In the genomic region with DNA sequence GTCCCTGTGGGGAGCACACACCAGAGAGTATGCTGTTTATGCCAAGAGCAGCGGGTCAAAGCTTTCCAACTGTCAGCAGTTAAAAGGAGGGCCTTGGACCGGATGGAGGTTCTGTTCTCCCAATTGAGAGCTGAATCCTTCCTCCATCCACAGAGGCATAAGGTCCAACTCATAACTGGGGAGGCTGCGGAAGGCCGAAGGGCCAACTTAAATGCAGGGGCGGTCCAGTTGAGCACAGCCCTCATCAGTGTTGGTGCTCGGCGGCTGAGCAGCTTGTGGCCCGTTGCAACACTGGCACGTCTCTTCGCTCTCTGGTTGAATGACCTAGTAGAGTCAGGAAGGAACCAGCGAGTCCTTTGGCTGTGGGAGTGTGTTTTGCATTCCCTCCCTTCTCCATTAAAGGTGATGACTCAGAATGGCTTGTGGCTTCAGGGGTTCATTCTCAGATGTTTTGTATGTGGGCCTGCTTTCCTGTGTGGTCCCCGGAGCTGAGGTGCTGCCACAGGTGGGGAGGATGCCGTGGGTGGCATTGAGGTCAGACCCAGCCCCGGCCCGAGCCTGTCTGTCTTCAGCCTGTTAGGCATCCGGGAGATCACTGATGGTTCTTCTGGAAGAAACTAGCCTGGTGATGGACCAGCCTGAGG, we compare ENCODE assay signal across 8 cellular contexts. TPM values are rescaled to one million over a fixed set of nuclear protein-coding genes. Genes with fewer than 3 reads are reported as not detected.
DNase-seq lines count a peak whose midpoint lies in the region; ATAC-seq and TF ChIP-seq lines count a peak whose summit lies in the region.

No MANE protein-coding gene starts in this region.

- H3K4me1 Mint-ChIP-seq in activated naive CD8-positive, alpha-beta T cell treated with anti-CD3 and anti-CD28 coated beads, Interleukin-2, amount 50 U/mL, for 24 hours, result peaks cover 28% of the 10 kb centered on the region

- peak overlapping the region; percentile 37 for H3K27ac Mint-ChIP-seq in activated naive CD8-positive, alpha-beta T cell treated with anti-CD3 and anti-CD28 coated beads, Interleukin-2, amount 50 U/mL, for 24 hours

- no peak for TF ChIP-seq CTCF in GM10266 (IDR thresholded peaks at IDR 0.05; ENCODE audit: control insufficient read depth, insufficient read depth, low read depth, missing control alignments)

- peaks cover 7% of the 10 kb centered on the region for H3K27me3 Mint-ChIP-seq in activated naive CD8-positive, alpha-beta T cell treated with anti-CD3 and anti-CD28 coated beads, Interleukin-2, amount 50 U/mL, for 24 hours

- DNase-seq in RPMI7951 (ENCODE audit: low read depth), result peak; percentile 88
- DNase-seq in activated naive CD8-positive, alpha-beta T cell treated with anti-CD3 and anti-CD28 coated beads, Interleukin-2, amount 50 U/mL, for 24 hours, result peak; percentile 69
- peak; percentile 20 to 53 (median 48) for DNase-seq in stimulated activated CD4-positive, alpha-beta T cell treated with anti-CD3 and anti-CD28 coated beads, Interleukin-12 subunit alpha, Interleukin-12 subunit beta, amount 100 ng/mL, for 48 hours (ENCODE audit: low read depth in 2 of 3, low spot score in 1 of 3)
- DNase-seq in GM10266 (ENCODE audit: extremely low spot score), result no peak
- DNase-seq in anterior cingulate cortex (lab: John Stamatoyannopoulos, UW), result no peak
- DNase-seq in NCI-H2029 (lab: John Stamatoyannopoulos, UW), result no peak

- H3K9me3 Mint-ChIP-seq in activated naive CD8-positive, alpha-beta T cell treated with anti-CD3 and anti-CD28 coated beads, Interleukin-2, amount 50 U/mL, for 24 hours, result no peaks in the 10 kb centered on the region

- ATAC-seq in GM19328 (IDR thresholded peaks at IDR 0.05; ENCODE audit: unreplicated experiment), result peak; percentile 88
- ATAC-seq in activated naive CD8-positive, alpha-beta T cell treated with anti-CD3 and anti-CD28 coated beads, Interleukin-2, amount 50 U/mL, for 24 hours, result peak; percentile 83
- ATAC-seq in GM21423 (IDR thresholded peaks at IDR 0.05; ENCODE audit: unreplicated experiment), result no peak

- H3K36me3 Mint-ChIP-seq in activated naive CD8-positive, alpha-beta T cell treated with anti-CD3 and anti-CD28 coated beads, Interleukin-2, amount 50 U/mL, for 24 hours (ENCODE audit: low read depth), result no peaks in the 10 kb centered on the region

- peak overlapping the region; percentile 9 for H3K4me3 Mint-ChIP-seq in activated naive CD8-positive, alpha-beta T cell treated with anti-CD3 and anti-CD28 coated beads, Interleukin-2, amount 50 U/mL, for 24 hours

RNA-seq across cellular contexts. Expression of a gene that starts 44.8 kb away (rescaled TPM):
- total RNA-seq in RPMI7951 (2014; rRNA removed; shearing (Covaris generic)), result under 0.01 and 0.10 TPM in 2 replicates

RNA-seq across cellular contexts. Expression of a gene that starts 54.4 kb away (rescaled TPM):
- total RNA-seq in RPMI7951 (2014; rRNA removed; shearing (Covaris generic)), result 136 and 182 TPM in 2 replicates

Comparison
In these comparisons a context has a peak if more than half of its experiments do, and no peak if none do; other contexts are left out.
1. DNase-seq: peak in RPMI7951 (single experiment), activated naive CD8-positive, alpha-beta T cell treated with anti-CD3 and anti-CD28 coated beads, Interleukin-2, amount 50 U/mL, for 24 hours (single experiment) and stimulated activated CD4-positive, alpha-beta T cell treated with anti-CD3 and anti-CD28 coated beads, Interleukin-12 subunit alpha, Interleukin-12 subunit beta, amount 100 ng/mL, for 48 hours (3 of 3); none in GM10266 (single experiment), anterior cingulate cortex (0 of 58) and NCI-H2029 (single experiment).